18 cellular contexts compared by ENCODE assay signal in genomic region chr1:169009666-169010065, GRCh38.
DNase-seq lines count a peak whose midpoint lies in the region; ATAC-seq lines count a peak whose summit lies in the region.
"Had no signal": no experiment of that assay in that cellular context is flagged by ENCODE, and none has a peak within 500 bp of the region (broad histone marks: within the 10 kb centered on the region; RNA-seq: fewer than 3 reads in every experiment).

No MANE protein-coding gene starts in this region.

- H3F3A ChIP-seq in GM23248 (ENCODE audit: insufficient read depth) = no peaks in the 10 kb centered on the region

- H3K9me3 ChIP-seq in HAP-1 (no peaks in the 10 kb centered on the region), GM23248 (ENCODE audit: low read depth) (no peaks in the 10 kb centered on the region)
- H3K9me3 ChIP-seq: SJCRH30 had no signal

- H3K4me3 ChIP-seq in HAP-1 (no peak overlapping the region), GM23248 (no peak overlapping the region)
- H3K4me3 ChIP-seq: K562, SJCRH30 had no signal

- in situ Hi-C loops in HAP-1 (cut with MboI; ENCODE audit: low sequenced_read_pairs) = loop anchor here (25.0 kb wide), 1 partner anchor 103 kb away; the partner anchor contains the start of gene ATP1B1
- in situ Hi-C loops in GM23248 (cut with MboI) = no loop called here

- H3K9ac ChIP-seq in GM23248 = no peak overlapping the region

- H3K27me3 ChIP-seq in HAP-1 (ENCODE audit: low read depth) (no peaks in the 10 kb centered on the region), GM23248 (replicated peaks; ENCODE audit: insufficient read depth) (peaks cover 9% of the 10 kb centered on the region; the same call in 1 of the 2 replicates)
- H3K27me3 ChIP-seq: SJCRH30 had no signal

- H3K27me3 Mint-ChIP-seq in stimulated activated naive CD8-positive, alpha-beta T cell treated with anti-CD3 and anti-CD28 coated beads, Interleukin-15, amount 100 ng/mL, for 72 hours = peaks cover 10% of the 10 kb centered on the region

- no peaks in the 10 kb centered on the region for H3K9me2 ChIP-seq in GM23248 (ENCODE audit: insufficient read depth)

- no peak for DNase-seq in stimulated activated naive CD8-positive, alpha-beta T cell treated with anti-CD3 and anti-CD28 coated beads, Interleukin-15, amount 100 ng/mL, for 72 hours
- no peak for DNase-seq in stimulated activated naive CD8-positive, alpha-beta T cell treated with anti-CD3 and anti-CD28 coated beads, Interleukin-15, Interleukin-2, amounts not matched to agents 100 U/mL and 50 U/mL, for 24 hours
- DNase-seq in islet precursor cell (no peak), HAP-1 (ENCODE audit: low spot score in 2 of 2) (no peak), GM23248 (no peak)
- no peak for DNase-seq in stimulated activated CD4-positive, alpha-beta T cell treated with anti-CD3 and anti-CD28 coated beads, Interleukin-2, amount 100 ng/mL, for 48 hours
- DNase-seq: C1 segment of cervical spinal cord, DMS 273 treated with DMSO at 0.1 percent for 48 hours, H9, NCI-H1436, NCI-H2029 treated with DMSO at 0.1 percent for 48 hours, NCI-H510A treated with DMSO at 0.1 percent for 48 hours, RPMI8226, SJCRH30 had no signal

- peaks cover 23% of the 10 kb centered on the region for H3K4me1 Mint-ChIP-seq in stimulated activated naive CD8-positive, alpha-beta T cell treated with anti-CD3 and anti-CD28 coated beads, Interleukin-15, amount 100 ng/mL, for 72 hours
- H3K4me1 Mint-ChIP-seq: H9 had no signal

- H3K4me3 Mint-ChIP-seq in stimulated activated naive CD8-positive, alpha-beta T cell treated with anti-CD3 and anti-CD28 coated beads, Interleukin-15, amount 100 ng/mL, for 72 hours = no peak overlapping the region
- H3K4me3 Mint-ChIP-seq: H9 had no signal

- peak; percentile 50 for ATAC-seq in stimulated activated naive CD8-positive, alpha-beta T cell treated with anti-CD3 and anti-CD28 coated beads, Interleukin-15, amount 100 ng/mL, for 72 hours
- ATAC-seq in stimulated activated naive CD8-positive, alpha-beta T cell treated with anti-CD3 and anti-CD28 coated beads, Interleukin-15, Interleukin-2, amounts not matched to agents 100 U/mL and 50 U/mL, for 24 hours = no peak
- peak; percentile 42 for ATAC-seq in GM21529 (IDR thresholded peaks at IDR 0.05; ENCODE audit: unreplicated experiment)
- ATAC-seq in HG03135 (IDR thresholded peaks at IDR 0.05; ENCODE audit: unreplicated experiment) = peak; percentile 42
- ATAC-seq: K562 had no signal

- H2AFZ ChIP-seq in GM23248 = no peak overlapping the region

- H3K4me2 ChIP-seq in GM23248 (ENCODE audit: unreplicated experiment) = no peak overlapping the region

- no peaks in the 10 kb centered on the region for H3K79me2 ChIP-seq in GM23248 (ENCODE audit: insufficient read depth)

- no peaks in the 10 kb centered on the region for H3K4me1 ChIP-seq in HAP-1
- 0 out of 2 replicates have a peak, but pooled peaks cover under 1% of the 10 kb centered on the region for H3K4me1 ChIP-seq in GM23248 (ENCODE audit: insufficient read depth)
- H3K4me1 ChIP-seq: SJCRH30 had no signal

- H4K20me1 ChIP-seq in GM23248 (ENCODE audit: insufficient read depth) = no peaks in the 10 kb centered on the region

- no peak overlapping the region for H3K27ac ChIP-seq in GM23248
- H3K27ac ChIP-seq: HL-60, SJCRH30 had no signal

- no peaks in the 10 kb centered on the region for H3K36me3 ChIP-seq in HAP-1 (replicated peaks)
- H3K36me3 ChIP-seq in GM23248 (ENCODE audit: low read depth) = no peaks in the 10 kb centered on the region
- H3K36me3 ChIP-seq: SJCRH30 had no signal

- H3K9me3 Mint-ChIP-seq in stimulated activated naive CD8-positive, alpha-beta T cell treated with anti-CD3 and anti-CD28 coated beads, Interleukin-15, amount 100 ng/mL, for 72 hours = no peaks in the 10 kb centered on the region
- H3K9me3 Mint-ChIP-seq: H9 had no signal

- no peak overlapping the region for H3K27ac Mint-ChIP-seq in stimulated activated naive CD8-positive, alpha-beta T cell treated with anti-CD3 and anti-CD28 coated beads, Interleukin-15, amount 100 ng/mL, for 72 hours
- H3K27ac Mint-ChIP-seq: H9 had no signal
